8 cellular contexts compared by ENCODE assay signal in genomic region chr7:103280803-103281155, GRCh38. TPM values are rescaled to one million over a fixed set of nuclear protein-coding genes. Genes with fewer than 3 reads are reported as not detected.
DNase-seq lines count a peak whose midpoint lies in the region; ATAC-seq and TF ChIP-seq lines count a peak whose summit lies in the region.
"Not testable (repeated sequence)": the region's sequence is repeated elsewhere in the genome, so short reads cannot be mapped to it uniquely, and the experiment has no call there.

No MANE protein-coding gene starts in this region.

- not testable (repeated sequence) for H3K9me3 Mint-ChIP-seq in progenitor cell of endocrine pancreas (ENCODE audit: low read depth)

- TF ChIP-seq CTCF in kidney epithelial cell (IDR thresholded peaks at IDR 0.05; ENCODE audit: insufficient read depth, low read length, poor library complexity, severe bottlenecking); progenitor cell of endocrine pancreas (IDR thresholded peaks at IDR 0.05; ENCODE audit: unreplicated experiment); uterus (IDR thresholded peaks at IDR 0.05): not testable (repeated sequence)

- H3K27ac ChIP-seq in effector memory CD4-positive, alpha-beta T cell (ENCODE audit: insufficient read depth, low read length, poor library complexity, severe bottlenecking): peak overlapping the region; percentile 72
- H3K27ac ChIP-seq in uterus: peak overlapping the region; percentile 45 to 73

- not testable (repeated sequence) for H3K36me3 Mint-ChIP-seq in progenitor cell of endocrine pancreas (ENCODE audit: insufficient read depth)

- not testable (repeated sequence) for TF ChIP-seq POLR2A in uterus (IDR thresholded peaks at IDR 0.05)

- H3K9me3 ChIP-seq in effector memory CD4-positive, alpha-beta T cell (ENCODE audit: control insufficient read depth, low read length); uterus: not testable (repeated sequence)

- H3K27ac Mint-ChIP-seq in progenitor cell of endocrine pancreas: not testable (repeated sequence)

- peak overlapping the region; percentile 86 for H3K4me3 Mint-ChIP-seq in progenitor cell of endocrine pancreas (ENCODE audit: low read depth)

- DNase-seq in NCI-H748 (lab: John Stamatoyannopoulos, UW; ENCODE audit: unreplicated experiment) (peak; percentile 42), activated T-cell treated with anti-CD3 and anti-CD28 coated beads for 4 hours (peak; percentile 7), uterus (peak; percentile 16 to 18)
- not testable (repeated sequence) for DNase-seq in effector memory CD4-positive, alpha-beta T cell; kidney epithelial cell (ENCODE audit: low read depth); progenitor cell of endocrine pancreas (ENCODE audit: low spot score, unreplicated experiment)

- intact Hi-C loops in uterus (cut with DNase I; ENCODE audit: low total_unique reads): not testable (repeated sequence)

- ATAC-seq in GM18508 (IDR thresholded peaks at IDR 0.05; ENCODE audit: insufficient read depth, unreplicated experiment): peak; percentile 22
- peak; percentile 14 for ATAC-seq in HG02938 (IDR thresholded peaks at IDR 0.05; ENCODE audit: unreplicated experiment)

- H3K4me1 Mint-ChIP-seq in progenitor cell of endocrine pancreas (ENCODE audit: low read depth): peaks cover 12% of the 10 kb centered on the region

- not testable (repeated sequence) for H3K27me3 ChIP-seq in effector memory CD4-positive, alpha-beta T cell (replicated peaks; ENCODE audit: control insufficient read depth, insufficient read depth, low read length, poor library complexity, severe bottlenecking); kidney epithelial cell (ENCODE audit: control insufficient read depth, insufficient read depth, low read length); uterus

- peaks cover 39% of the 10 kb centered on the region for H3K27me3 Mint-ChIP-seq in progenitor cell of endocrine pancreas

- H3K36me3 ChIP-seq in effector memory CD4-positive, alpha-beta T cell (ENCODE audit: control insufficient read depth, insufficient read depth, low read length); kidney epithelial cell (ENCODE audit: control insufficient read depth, insufficient read depth, low read length); uterus: not testable (repeated sequence)

- peak overlapping the region; percentile 68 for H3K4me3 ChIP-seq in effector memory CD4-positive, alpha-beta T cell (ENCODE audit: insufficient read depth, low read depth, low read length, poor library complexity, severe bottlenecking)
- H3K4me3 ChIP-seq in kidney epithelial cell (ENCODE audit: low read depth, low read length) (peak overlapping the region; percentile 56), uterus (peak overlapping the region; percentile 43 to 50)

- H3K4me1 ChIP-seq in effector memory CD4-positive, alpha-beta T cell (ENCODE audit: control insufficient read depth, insufficient read depth, low read length, poor library complexity, severe bottlenecking); uterus: not testable (repeated sequence)

RNA-seq across cellular contexts. Expression of gene PMPCB, which starts 16.5 kb away (rescaled TPM):
- 49.5 and 59.0 TPM in 2 replicates for total RNA-seq in kidney epithelial cell
- 78.1 and 81.1 TPM in 2 replicates for total RNA-seq in progenitor cell of endocrine pancreas
- total RNA-seq in uterus: 10 to 100 TPM; 29.2 to 85.7 (median 45.6) TPM
